13 cellular contexts compared by ENCODE assay signal in genomic region chr15:84833447-84833846, GRCh38. TPM values are rescaled to one million over a fixed set of nuclear protein-coding genes. Genes with fewer than 3 reads are reported as not detected.
DNase-seq lines count a peak whose midpoint lies in the region; ATAC-seq and TF ChIP-seq lines count a peak whose summit lies in the region.
"Had no signal": no experiment of that assay in that cellular context is flagged by ENCODE, and none has a peak within 500 bp of the region (broad histone marks: within the 10 kb centered on the region; RNA-seq: fewer than 3 reads in every experiment).

No MANE protein-coding gene starts in this region.

- no peaks in the 10 kb centered on the region for H4K20me1 ChIP-seq in BLaER1 treated with 17β-estradiol and CSF1 and Interleukin-3, amounts not matched to agents 10 nM and 100 nM
- no peaks in the 10 kb centered on the region for H4K20me1 ChIP-seq in PC-9 (ENCODE audit: insufficient read depth)

- POLR2A ChIA-PET in PC-9 (lab: Charles Lee; ENCODE audit: unreplicated experiment), result no interaction called here

- H3K27ac ChIP-seq in BLaER1 treated with 17β-estradiol and CSF1 and Interleukin-3, amounts not matched to agents 10 nM and 100 nM, result no peak overlapping the region
- no peak overlapping the region for H3K27ac ChIP-seq in PC-9
- H3K27ac ChIP-seq in left lung, result no peak overlapping the region
- no peak overlapping the region for H3K27ac ChIP-seq in caudate nucleus (ENCODE audit: low read depth, low read length)
- H3K27ac ChIP-seq: esophagus muscularis mucosa had no signal

- TF ChIP-seq CTCF in PC-9 (conservative IDR thresholded peaks at IDR 0.05) (no peak), cardiac fibroblast (IDR thresholded peaks at IDR 0.05; ENCODE audit: low read depth, low read length) (no peak), left lung (IDR thresholded peaks at IDR 0.05) (no peak)

- H3K79me2 ChIP-seq in PC-9 (ENCODE audit: low read depth), result no peaks in the 10 kb centered on the region

- CTCF ChIA-PET in PC-9 (lab: Charles Lee), result interaction anchor here (0.6 to 0.7 kb wide), 2 partner anchors 78 to 79 kb away, joined by 3 to 4 read pairs; no protein-coding TSS in a partner anchor

- H3F3A ChIP-seq in PC-9 (ENCODE audit: insufficient read depth, low read depth), result 0 out of 2 replicates have a peak, but pooled peaks cover 16% of the 10 kb centered on the region

- H3K4me1 ChIP-seq in BLaER1 treated with 17β-estradiol and CSF1 and Interleukin-3, amounts not matched to agents 10 nM and 100 nM, result peaks cover 5 to 46% (median 26%) of the 10 kb centered on the region in 10 experiments; a peak in 18 of 20 replicates
- H3K4me1 ChIP-seq in PC-9 (replicated peaks; ENCODE audit: insufficient read depth), result peaks cover 34% of the 10 kb centered on the region
- peaks cover 0 to 20% of the 10 kb centered on the region in 2 donors for H3K4me1 ChIP-seq in left lung

- H3K9ac ChIP-seq in BLaER1 treated with 17β-estradiol and CSF1 and Interleukin-3, amounts not matched to agents 10 nM and 100 nM, result no peak overlapping the region

- DNase-seq in PC-9 (peak; percentile 26 to 68), cardiac fibroblast (ENCODE audit: low read depth in 2 of 2) (peak; percentile 66 to 71), left lung (no peak), caudate nucleus (lab: John Stamatoyannopoulos, UW) (no peak), globus pallidus (ENCODE audit: low spot score) (no peak)
- no peak for DNase-seq in stimulated activated CD4-positive, alpha-beta T cell treated with anti-CD3 and anti-CD28 coated beads, Interleukin-12 subunit alpha, Interleukin-12 subunit beta, amount 100 ng/mL, for 4 hours
- DNase-seq: activated CD4-positive, alpha-beta T cell treated with anti-CD3 and anti-CD28 coated beads, Interleukin-2, amount 50 U/mL, for 48 hours; activated effector memory CD4-positive, alpha-beta T cell treated with Interleukin-2 at 50 U/mL for 16 hours; H7 had no signal

- intact Hi-C loops in PC-9 (cut with micrococcal nuclease; ENCODE audit: unreplicated experiment), result no loop called here
- intact Hi-C loops in left lung (cut with DNase I), result no loop called here

- peak; percentile 25 for ATAC-seq in left lung
- no peak for ATAC-seq in HG02642 (IDR thresholded peaks at IDR 0.05; ENCODE audit: poor library complexity, unreplicated experiment)

- H3K27me3 ChIP-seq in BLaER1 treated with 17β-estradiol and CSF1 and Interleukin-3, amounts not matched to agents 10 nM and 100 nM, result no peaks in the 10 kb centered on the region
- H3K27me3 ChIP-seq in PC-9 (ENCODE audit: insufficient read depth, low read depth), result no peaks in the 10 kb centered on the region
- H3K27me3 ChIP-seq in left lung, result no peaks in the 10 kb centered on the region
- H3K27me3 ChIP-seq: esophagus muscularis mucosa had no signal

- H3K9me3 ChIP-seq in BLaER1 treated with 17β-estradiol and CSF1 and Interleukin-3, amounts not matched to agents 10 nM and 100 nM (replicated peaks in 1 of 11), result no peaks in the 10 kb centered on the region
- H3K9me3 ChIP-seq in PC-9 (ENCODE audit: insufficient read depth, low read depth), result no peaks in the 10 kb centered on the region
- H3K9me3 ChIP-seq in left lung, result no peaks in the 10 kb centered on the region
- H3K9me3 ChIP-seq: esophagus muscularis mucosa had no signal

- no peak overlapping the region for H2AFZ ChIP-seq in PC-9

- H3K9me2 ChIP-seq in PC-9 (ENCODE audit: insufficient read depth), result no peaks in the 10 kb centered on the region

- no peaks in the 10 kb centered on the region for H3K36me3 ChIP-seq in BLaER1 treated with 17β-estradiol and CSF1 and Interleukin-3, amounts not matched to agents 10 nM and 100 nM
- H3K36me3 ChIP-seq in PC-9 (ENCODE audit: low read depth), result no peaks in the 10 kb centered on the region
- no peaks in the 10 kb centered on the region for H3K36me3 ChIP-seq in left lung

- H3K4me2 ChIP-seq in BLaER1 treated with 17β-estradiol and CSF1 and Interleukin-3, amounts not matched to agents 10 nM and 100 nM, result peak overlapping the region in 6 of 11 experiments; percentile 6 to 70 (median 52); a peak in 8 of 22 replicates
- peak overlapping the region; percentile 37 for H3K4me2 ChIP-seq in PC-9

- no peak overlapping the region for H3K4me3 ChIP-seq in BLaER1 treated with 17β-estradiol and CSF1 and Interleukin-3, amounts not matched to agents 10 nM and 100 nM
- H3K4me3 ChIP-seq in PC-9 (no peak overlapping the region), cardiac fibroblast (replicated peaks in 1 of 2; ENCODE audit: low read depth in 2 of 2, low read length in 2 of 2) (no peak overlapping the region), left lung (no peak overlapping the region)
- H3K4me3 ChIP-seq: esophagus muscularis mucosa had no signal

- BruUV-seq in PC-9 (replicated peaks; lab: Mats Ljungman, UMichigan), result no TSS peak

RNA-seq across cellular contexts. Expression of gene ALPK3, which starts 16.3 kb away (rescaled TPM):
- 4.6 and 8.1 TPM in 2 replicates for total RNA-seq in PC-9 (2021)
- total RNA-seq in left lung, result 10 to 100 TPM in 1 of 2 donors, 1 to 10 TPM in 1; 6.9 to 14.3 TPM

RNA-seq across cellular contexts. Expression of gene SLC28A1, which starts 51.0 kb away (rescaled TPM):
- total RNA-seq in PC-9 (2021) (0.70 and 1.2 TPM in 2 replicates), left lung (not detected)
- total RNA-seq: G401, H7 had no signal

Comparison
In these comparisons a context has a peak if more than half of its experiments do, and no peak if none do; other contexts are left out.
1. DNase-seq: peak in PC-9 (2 of 2) and cardiac fibroblast (2 of 2); none in left lung (0 of 2), stimulated activated CD4-positive, alpha-beta T cell treated with anti-CD3 and anti-CD28 coated beads, Interleukin-12 subunit alpha, Interleukin-12 subunit beta, amount 100 ng/mL, for 4 hours (single experiment), caudate nucleus (0 of 61) and globus pallidus (single experiment).